In the genomic region with DNA sequence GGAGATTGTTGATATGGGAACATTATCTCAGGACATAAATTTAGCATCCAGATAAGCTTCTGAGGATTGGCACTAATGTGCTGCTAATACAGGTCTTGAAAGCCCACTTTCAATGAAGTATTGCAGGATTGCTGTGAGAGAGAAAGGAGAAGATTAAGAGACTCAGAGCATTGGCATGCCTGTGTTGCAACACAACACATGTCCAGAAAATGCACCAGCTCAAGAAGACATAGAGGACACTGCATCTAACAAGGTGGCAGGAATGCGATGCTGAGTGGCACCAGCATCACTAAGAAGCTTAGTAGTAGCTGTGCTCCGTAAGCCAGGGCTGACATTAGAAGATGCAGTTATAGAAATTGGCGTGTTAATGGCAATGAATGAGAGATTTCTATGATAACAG, we compare ENCODE assay signal across 25 cellular contexts.
DNase-seq lines count a peak whose midpoint lies in the region; ATAC-seq, FAIRE-seq and TF ChIP-seq lines count a peak whose summit lies in the region.
"Had no signal": no experiment of that assay in that cellular context is flagged by ENCODE, and none has a peak within 500 bp of the region (broad histone marks: within the 10 kb centered on the region; RNA-seq: fewer than 3 reads in every experiment).

No MANE protein-coding gene starts in this region.

- H3K36me3 ChIP-seq in adipocyte (ENCODE audit: control insufficient read depth, insufficient read depth, low read length, severe bottlenecking): no peaks in the 10 kb centered on the region
- H3K36me3 ChIP-seq: BLaER1 treated with 17β-estradiol and CSF1 and Interleukin-3, amounts not matched to agents 10 nM and 100 nM had no signal

- H3K9me3 Mint-ChIP-seq in stimulated activated effector memory CD8-positive, alpha-beta T cell treated with anti-CD3 and anti-CD28 coated beads, Interleukin-12 subunit alpha, Interleukin-12 subunit beta, amount 100 ng/mL, for 72 hours: peaks cover 19% of the 10 kb centered on the region

- H3K27ac Mint-ChIP-seq in stimulated activated effector memory CD8-positive, alpha-beta T cell treated with anti-CD3 and anti-CD28 coated beads, Interleukin-12 subunit alpha, Interleukin-12 subunit beta, amount 100 ng/mL, for 72 hours: no peak overlapping the region
- H3K27ac Mint-ChIP-seq: CD4-positive, alpha-beta memory T cell had no signal

- no peaks in the 10 kb centered on the region for H3K27me3 ChIP-seq in adipocyte (replicated peaks; ENCODE audit: control insufficient read depth, insufficient read depth, low read length)
- H3K27me3 ChIP-seq: BLaER1 treated with 17β-estradiol and CSF1 and Interleukin-3, amounts not matched to agents 10 nM and 100 nM had no signal

- FAIRE-seq in GM19239 (lab: Jason Lieb, UNC): no peak
- FAIRE-seq: A549, GM12878 had no signal

- no peak overlapping the region for H3K4me3 Mint-ChIP-seq in stimulated activated effector memory CD8-positive, alpha-beta T cell treated with anti-CD3 and anti-CD28 coated beads, Interleukin-12 subunit alpha, Interleukin-12 subunit beta, amount 100 ng/mL, for 72 hours
- H3K4me3 Mint-ChIP-seq: CD4-positive, alpha-beta memory T cell had no signal

- no peak for TF ChIP-seq CTCF in AG10803 (conservative IDR thresholded peaks at IDR 0.05; ENCODE audit: low read length)

- H3K4me1 ChIP-seq in adipocyte (ENCODE audit: control insufficient read depth, insufficient read depth, low read length): no peaks in the 10 kb centered on the region
- H3K4me1 ChIP-seq: A549; BLaER1 treated with 17β-estradiol and CSF1 and Interleukin-3, amounts not matched to agents 10 nM and 100 nM; Caco-2 had no signal

- no peaks in the 10 kb centered on the region for H3K9me3 ChIP-seq in adipocyte (ENCODE audit: control insufficient read depth, low read length)
- H3K9me3 ChIP-seq: A549; BLaER1 treated with 17β-estradiol and CSF1 and Interleukin-3, amounts not matched to agents 10 nM and 100 nM had no signal

- no peak overlapping the region for H3K9ac ChIP-seq in adipocyte (ENCODE audit: low read length)
- H3K9ac ChIP-seq: BLaER1 treated with 17β-estradiol and CSF1 and Interleukin-3, amounts not matched to agents 10 nM and 100 nM had no signal

- DNase-seq in AG10803 (ENCODE audit: low read depth): peak; percentile 39
- peak; percentile 33 for DNase-seq in GM03348 (ENCODE audit: low spot score)
- DNase-seq in adipocyte (ENCODE audit: low read depth): peak; percentile 49
- peak; percentile 0 for DNase-seq in myocyte (ENCODE audit: low read depth)
- DNase-seq in stimulated activated effector memory CD8-positive, alpha-beta T cell treated with anti-CD3 and anti-CD28 coated beads, Interleukin-12 subunit alpha, Interleukin-12 subunit beta, amount 100 ng/mL, for 72 hours (ENCODE audit: low spot score in 2 of 2): no peak
- no peak for DNase-seq in GM19239 (ENCODE audit: insufficient read length, low spot score)
- DNase-seq: Caco-2; CD4-positive, alpha-beta memory T cell; DMS 273 treated with DMSO at 0.1 percent for 48 hours; DND-41; GF-D8; Kasumi-1; NCI-H1092; NCI-H1436; NCI-H1930; NCI-H2227 treated with DMSO at 0.1 percent for 48 hours; NCI-H510A; NK-92 treated with Interleukin-12 subunit alpha and Interleukin-12 subunit beta, amount 100 ng/mL, for 24 hours; SHP77 treated with DMSO at 0.1 percent for 48 hours; T-helper 2 cell had no signal

- H3K4me3 ChIP-seq in AG10803 (ENCODE audit: low read length) (no peak overlapping the region), adipocyte (ENCODE audit: low read length) (no peak overlapping the region)
- H3K4me3 ChIP-seq: A549; BLaER1 treated with 17β-estradiol and CSF1 and Interleukin-3, amounts not matched to agents 10 nM and 100 nM; GM12878; SK-N-MC had no signal

- no peaks in the 10 kb centered on the region for H3K4me1 Mint-ChIP-seq in stimulated activated effector memory CD8-positive, alpha-beta T cell treated with anti-CD3 and anti-CD28 coated beads, Interleukin-12 subunit alpha, Interleukin-12 subunit beta, amount 100 ng/mL, for 72 hours
- H3K4me1 Mint-ChIP-seq: CD4-positive, alpha-beta memory T cell had no signal

- no peaks in the 10 kb centered on the region for H3K36me3 Mint-ChIP-seq in stimulated activated effector memory CD8-positive, alpha-beta T cell treated with anti-CD3 and anti-CD28 coated beads, Interleukin-12 subunit alpha, Interleukin-12 subunit beta, amount 100 ng/mL, for 72 hours
- H3K36me3 Mint-ChIP-seq: CD4-positive, alpha-beta memory T cell had no signal

- no peak for ATAC-seq in stimulated activated effector memory CD8-positive, alpha-beta T cell treated with anti-CD3 and anti-CD28 coated beads, Interleukin-12 subunit alpha, Interleukin-12 subunit beta, amount 100 ng/mL, for 72 hours
- ATAC-seq in GM21447 (IDR thresholded peaks at IDR 0.05; ENCODE audit: unreplicated experiment): no peak
- ATAC-seq: A549, GM12878 had no signal

Comparison
In these comparisons a context has a peak if more than half of its experiments do, and no peak if none do; other contexts are left out.
1. DNase-seq: peak in AG10803 (single experiment), GM03348 (single experiment), adipocyte (single experiment) and myocyte (single experiment); none in stimulated activated effector memory CD8-positive, alpha-beta T cell treated with anti-CD3 and anti-CD28 coated beads, Interleukin-12 subunit alpha, Interleukin-12 subunit beta, amount 100 ng/mL, for 72 hours (0 of 2) and GM19239 (single experiment).